ENCODE assay signal across 10 cellular contexts in the genomic region with DNA sequence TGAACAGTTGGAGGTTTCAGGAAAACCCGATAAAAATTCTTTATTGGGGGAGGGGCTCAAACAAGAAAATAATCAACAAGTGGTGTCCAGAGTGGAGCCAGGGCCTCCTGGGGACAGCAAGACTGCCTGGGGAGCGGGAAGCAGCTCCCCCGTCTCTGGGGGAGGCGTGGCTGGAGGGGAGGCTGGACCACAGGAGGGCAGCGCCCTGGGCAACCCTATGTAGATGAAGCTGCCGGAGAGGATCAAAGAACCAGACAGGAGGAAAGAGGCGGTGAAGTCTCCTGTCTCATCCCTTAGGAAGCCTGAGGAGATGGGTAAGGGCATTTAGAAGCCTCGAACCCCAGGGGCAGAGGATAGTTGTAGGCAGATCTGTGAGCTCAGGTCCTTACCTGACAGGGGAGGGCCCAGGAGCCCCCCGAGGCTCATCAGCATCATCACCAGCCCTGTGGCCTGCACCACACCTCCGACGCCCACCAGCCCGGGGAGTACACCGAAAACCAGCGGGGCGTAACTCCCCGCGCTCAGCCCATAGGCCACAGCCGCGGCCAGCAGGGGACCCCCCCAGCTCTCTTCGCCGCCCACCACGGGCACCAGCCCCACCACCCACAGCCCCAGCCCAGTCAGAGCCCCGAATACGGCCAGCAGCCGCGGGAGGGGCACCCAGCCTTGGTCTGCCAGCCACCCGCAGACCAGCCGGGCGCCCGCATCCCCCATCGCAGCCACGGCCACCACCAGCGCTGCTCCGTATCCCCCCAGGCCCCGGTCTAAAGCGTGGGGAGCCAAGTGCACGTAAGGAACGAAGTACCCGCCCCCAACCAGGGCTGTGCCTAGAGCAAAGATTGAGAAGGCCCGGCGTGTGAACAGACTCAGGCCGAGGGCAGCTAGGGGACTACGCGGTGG. TPM values are rescaled to one million over a fixed set of nuclear protein-coding genes. Genes with fewer than 3 reads are reported as not detected.
DNase-seq lines count a peak whose midpoint lies in the region; ATAC-seq and TF ChIP-seq lines count a peak whose summit lies in the region.
"Had no signal": no experiment of that assay in that cellular context is flagged by ENCODE, and none has a peak within 500 bp of the region (broad histone marks: within the 10 kb centered on the region; RNA-seq: fewer than 3 reads in every experiment).

No MANE protein-coding gene starts in this region.

- H3K27me3 ChIP-seq in CD4-positive, alpha-beta T cell (ENCODE audit: control insufficient read depth, insufficient read depth, low read length): no peaks in the 10 kb centered on the region
- peaks cover 45% of the 10 kb centered on the region for H3K27me3 ChIP-seq in MM.1S (replicated peaks; ENCODE audit: insufficient read depth, low read length)

- peak in 2 of 10 experiments; percentile 29 to 45 for DNase-seq in CD4-positive, alpha-beta T cell
- DNase-seq in MM.1S (peak; percentile 1), natural killer cell (peak; percentile 45), SKM-1 (lab: John Stamatoyannopoulos, UW; ENCODE audit: unreplicated experiment) (no peak), RKO (ENCODE audit: low spot score) (no peak)
- peak; percentile 25 for DNase-seq in effector CD8-positive, alpha-beta T cell (lab: John Stamatoyannopoulos, UW)

- CTCF ChIA-PET in CD4-positive, alpha-beta T cell (lab: Charles Lee): interaction anchor here (1.0 to 2.5 kb wide), 3 partner anchors 10 to 92 kb away, joined by 3 to 9 read pairs (median 7); no protein-coding TSS in a partner anchor

- H3K27ac ChIP-seq in CD4-positive, alpha-beta T cell (ENCODE audit: low read depth, low read length): peak overlapping the region; percentile 41
- H3K27ac ChIP-seq in MM.1S (ENCODE audit: low read length): no peak overlapping the region

- H3K9ac ChIP-seq in MM.1S (ENCODE audit: low read length): no peak overlapping the region

- intact Hi-C loops in CD4-positive, alpha-beta T cell (cut with DNase I, micrococcal nuclease): loop anchor here (5.0 to 10.0 kb wide), 3 partner anchors 310 to 643 kb away; partner anchors contain the start of genes KCTD11 (in 1 of the 2), MPDU1 (in 1 of the 2), TP53 (in 1 of the 2) and WRAP53 (in 1 of the 2)
- intact Hi-C loops in natural killer cell (cut with micrococcal nuclease): no loop called here

- no peaks in the 10 kb centered on the region for H3K36me3 ChIP-seq in MM.1S (replicated peaks; ENCODE audit: insufficient read depth, low read length)

- TF ChIP-seq CTCF in CD4-positive, alpha-beta T cell (IDR thresholded peaks at IDR 0.05): no peak
- TF ChIP-seq CTCF in MM.1S (IDR thresholded peaks at IDR 0.05; ENCODE audit: low read length): no peak
- TF ChIP-seq CTCF in natural killer cell (IDR thresholded peaks at IDR 0.05): no peak

- POLR2A ChIA-PET in CD4-positive, alpha-beta T cell (lab: Charles Lee): interaction anchor here (0.7 kb wide), 1 partner anchor 91 kb away, joined by 3 read pairs; no protein-coding TSS in a partner anchor

- no peaks in the 10 kb centered on the region for H3K9me3 Mint-ChIP-seq in CD4-positive, alpha-beta T cell
- no peaks in the 10 kb centered on the region for H3K9me3 Mint-ChIP-seq in natural killer cell

- no peaks in the 10 kb centered on the region for H3K27me3 Mint-ChIP-seq in CD4-positive, alpha-beta T cell
- peaks cover 0 to 7% of the 10 kb centered on the region in 2 donors for H3K27me3 Mint-ChIP-seq in natural killer cell (ENCODE audit: low read depth in 2 of 2)

- H2AFZ ChIP-seq in MM.1S (ENCODE audit: low read length): no peak overlapping the region

- H3K4me3 ChIP-seq in MM.1S (ENCODE audit: low read length): no peak overlapping the region

- no peaks in the 10 kb centered on the region for H3K9me3 ChIP-seq in CD4-positive, alpha-beta T cell (ENCODE audit: control insufficient read depth, low read length)
- no peaks in the 10 kb centered on the region for H3K9me3 ChIP-seq in MM.1S (replicated peaks; ENCODE audit: insufficient read depth, low read length)

- peaks cover 9% of the 10 kb centered on the region; the same call in 1 of the 2 replicates for H3F3A ChIP-seq in MM.1S (ENCODE audit: insufficient read depth, low read length)

- no peaks in the 10 kb centered on the region for H3K9me2 ChIP-seq in MM.1S (replicated peaks; ENCODE audit: insufficient read depth, low read length)

- H3K4me2 ChIP-seq in MM.1S (ENCODE audit: low read depth, low read length): no peak overlapping the region

- H3K4me3 Mint-ChIP-seq in CD4-positive, alpha-beta T cell: peak overlapping the region; percentile 86
- peak overlapping the region; percentile 84 for H3K4me3 Mint-ChIP-seq in natural killer cell

- no peaks in the 10 kb centered on the region for H3K79me2 ChIP-seq in MM.1S (ENCODE audit: low read length)

- peaks cover 53% of the 10 kb centered on the region for H3K4me1 Mint-ChIP-seq in CD4-positive, alpha-beta T cell (ENCODE audit: low read depth)
- peaks cover 29 to 61% of the 10 kb centered on the region in 2 donors for H3K4me1 Mint-ChIP-seq in natural killer cell

- peak; percentile 24 for ATAC-seq in CD4-positive, alpha-beta T cell (ENCODE audit: poor library complexity)
- ATAC-seq in natural killer cell: peak; percentile 51 to 58 (median 52)
- ATAC-seq in GM18520 (IDR thresholded peaks at IDR 0.05; ENCODE audit: unreplicated experiment): no peak
- no peak for ATAC-seq in HG03135 (IDR thresholded peaks at IDR 0.05; ENCODE audit: unreplicated experiment)

- H3K36me3 Mint-ChIP-seq in CD4-positive, alpha-beta T cell (ENCODE audit: low read depth): no peaks in the 10 kb centered on the region
- no peaks in the 10 kb centered on the region for H3K36me3 Mint-ChIP-seq in natural killer cell

- H3K4me1 ChIP-seq in MM.1S (ENCODE audit: low read length): 0 out of 2 replicates have a peak, but pooled peaks cover 10% of the 10 kb centered on the region

- no peaks in the 10 kb centered on the region for H4K20me1 ChIP-seq in MM.1S (ENCODE audit: insufficient read depth, low read length)

- peak overlapping the region; percentile 92 for H3K27ac Mint-ChIP-seq in CD4-positive, alpha-beta T cell
- H3K27ac Mint-ChIP-seq in natural killer cell: peak overlapping the region; percentile 76 to 90

RNA-seq across cellular contexts. Expression of gene SLC16A11, which starts 2.0 kb away (rescaled TPM):
- 1 to 10 TPM; 1.1 to 1.4 TPM for total RNA-seq in CD4-positive, alpha-beta T cell
- 1 to 10 TPM; 1.2 to 2.5 (median 1.6) TPM for total RNA-seq in natural killer cell
- total RNA-seq: Daoy had no signal

RNA-seq across cellular contexts. Expression of gene SLC16A13, which starts 6.0 kb away (rescaled TPM):
- 1 to 10 TPM; 2.3 to 2.4 TPM for total RNA-seq in CD4-positive, alpha-beta T cell
- 1 to 10 TPM; 4.8 to 7.0 (median 6.0) TPM for total RNA-seq in natural killer cell

RNA-seq across cellular contexts. Expression of gene BCL6B, which starts 19.0 kb away (rescaled TPM):
- total RNA-seq in CD4-positive, alpha-beta T cell: not detected
- total RNA-seq in natural killer cell: under 1 TPM in 2 of 3 donors, not detected in 1; 0.49 to 0.84 TPM
- total RNA-seq: Daoy, LHCN-M2 had no signal

RNA-seq across cellular contexts. Expression of gene RNASEK, which starts 29.4 kb away (rescaled TPM):
- total RNA-seq in CD4-positive, alpha-beta T cell: 10 to 100 TPM; 96.8 to 98.9 TPM
- total RNA-seq in natural killer cell: 100 to 1,000 TPM; 151 to 165 (median 159) TPM

RNA-seq across cellular contexts. Expression of gene CLEC10A, which starts 38.2 kb away (rescaled TPM):
- total RNA-seq in CD4-positive, alpha-beta T cell: under 1 TPM; 0.59 to 0.96 TPM
- 1 to 10 TPM in 2 of 3 donors, under 1 TPM in 1; 0.54 to 2.2 (median 1.8) TPM for total RNA-seq in natural killer cell
- total RNA-seq: Daoy, LHCN-M2 had no signal

Comparison
In these comparisons a context has a peak if more than half of its experiments do, and no peak if none do; other contexts are left out.
1. ATAC-seq: peak in CD4-positive, alpha-beta T cell (single experiment) and natural killer cell (3 of 3); none in GM18520 (single experiment) and HG03135 (single experiment).
2. DNase-seq: peak in MM.1S (single experiment), effector CD8-positive, alpha-beta T cell (single experiment) and natural killer cell (single experiment); none in SKM-1 (single experiment) and RKO (single experiment).